1 cellular context compared by ENCODE assay signal in genomic region chr19:35562336-35562735, GRCh38.
TF ChIP-seq lines count a peak whose summit lies in the region.

No MANE protein-coding gene starts in this region.

TF ChIP-seq in HepG2, 621 proteins besides CTCF, POLR2A, EP300 and RAD21:
- no peak for TF ChIP-seq NFAT5 (CRISPR knock-in tag; IDR thresholded peaks at IDR 0.05)
- no peak for TF ChIP-seq ZNF607 (CRISPR knock-in tag; IDR thresholded peaks at IDR 0.05; ENCODE audit: borderline replicate concordance)
- TF ChIP-seq JUND (CRISPR knock-in tag; IDR thresholded peaks at IDR 0.05): no peak
- 0 out of 2 replicates have a peak, but pooled peaks have one; percentile 18 for TF ChIP-seq ZNF687 (CRISPR knock-in tag; IDR thresholded peaks at IDR 0.05)
- no peak for TF ChIP-seq KLF9 (CRISPR knock-in tag; IDR thresholded peaks at IDR 0.05; ENCODE audit: low read depth)
TF ChIP-seq in HepG2: peak in this region for 1.
